Comparison of ENCODE assay signal across 9 cellular contexts in the genomic region with DNA sequence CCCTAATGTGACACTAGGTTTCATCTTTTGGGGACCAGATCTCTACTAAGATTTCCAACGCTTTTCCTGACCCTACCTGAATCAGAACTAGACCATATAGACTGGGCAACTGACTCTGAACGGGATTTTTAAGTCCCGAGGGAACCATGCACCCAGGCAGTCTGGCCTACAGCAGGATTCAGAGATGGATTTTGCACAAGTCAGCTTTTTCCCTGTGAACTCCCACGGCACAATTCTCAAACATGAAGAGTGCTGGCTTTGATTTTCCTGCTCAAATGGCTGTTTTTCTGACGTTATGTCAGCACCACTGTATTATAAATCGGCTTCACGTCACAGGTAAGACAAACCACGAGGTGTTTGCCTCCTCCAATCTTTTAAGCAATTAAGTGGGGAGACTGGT.
"Had no signal": no experiment of that assay in that cellular context is flagged by ENCODE, and none has a peak within 500 bp of the region (broad histone marks: within the 10 kb centered on the region; RNA-seq: fewer than 3 reads in every experiment).

No MANE protein-coding gene starts in this region.

- H3K9ac ChIP-seq: GM23248, KMS-11 had no signal

- DNase-seq: GM23248, GOT3, H7, HFFc6, KBM-7 had no signal

- H3K4me1 ChIP-seq: HAP-1 had no signal

- H2AFZ ChIP-seq: GM23248 had no signal

- H3K4me2 ChIP-seq: KMS-11 had no signal

- H3K27ac ChIP-seq: GM23248, HL-60, KMS-11 had no signal

- H3K36me3 ChIP-seq: HAP-1 had no signal

- H3K4me3 ChIP-seq: GM23248, HAP-1 had no signal

- ATAC-seq: HCT116 had no signal

- H3K9me3 ChIP-seq: HAP-1 had no signal
